14 cellular contexts compared by ENCODE assay signal in genomic region chr19:3408996-3409345, GRCh38. TPM values are rescaled to one million over a fixed set of nuclear protein-coding genes. Genes with fewer than 3 reads are reported as not detected.
DNase-seq lines count a peak whose midpoint lies in the region; ATAC-seq, FAIRE-seq and TF ChIP-seq lines count a peak whose summit lies in the region.
"Had no signal": no experiment of that assay in that cellular context is flagged by ENCODE, and none has a peak within 500 bp of the region (broad histone marks: within the 10 kb centered on the region; RNA-seq: fewer than 3 reads in every experiment).

No MANE protein-coding gene starts in this region.

- BruUV-seq in HepG2 (replicated peaks; lab: Mats Ljungman, UMichigan): TSS peak; percentile 75

- in situ Hi-C loops in HepG2 (cut with HindIII; ENCODE audit: extremely low pct_ligation_motif_present, low pct_unique_long_range_greater_than_20kb): no loop called here

- H2AFZ ChIP-seq in HepG2 (ENCODE audit: low read length): no peak overlapping the region

- H3K27me3 ChIP-seq in left ventricle myocardium inferior (ENCODE audit: low read depth) (no peaks in the 10 kb centered on the region), HepG2 (ENCODE audit: control insufficient read depth in 1 of 2, insufficient read depth in 2 of 2, low read length in 2 of 2) (no peaks in the 10 kb centered on the region), skeletal muscle satellite cell (ENCODE audit: control insufficient read depth, insufficient read depth, low read length) (no peaks in the 10 kb centered on the region), uterus (no peaks in the 10 kb centered on the region)
- H3K27me3 ChIP-seq: MG63 had no signal

- 43% methylated on average over 11 of the region's 11 CpGs for WGBS in HepG2 (ENCODE audit: low lambda C conversion rate)

- H3K4me3 ChIP-seq in left ventricle myocardium inferior (peak overlapping the region; percentile 59), HepG2 (replicated peaks in 1 of 3; ENCODE audit: insufficient read depth in 1 of 3, low read depth in 2 of 3, low read length in 3 of 3) (peak overlapping the region; percentile 41 to 65 (median 43); a peak in 5 of 6 replicates), skeletal muscle satellite cell (ENCODE audit: low read length) (no peak overlapping the region), uterus (peak overlapping the region in 1 of 2 donors; percentile 19)
- H3K4me3 ChIP-seq: A549, MG63 had no signal

- TF ChIP-seq EP300 in HepG2 (IDR thresholded peaks at IDR 0.05; ENCODE audit: low read depth in 2 of 2, low read length in 2 of 2): no peak
- no peak for TF ChIP-seq EP300 in HepG2 (CRISPR knock-in tag; IDR thresholded peaks at IDR 0.05; ENCODE audit: borderline replicate concordance)

- POLR2A ChIA-PET in HepG2 (lab: Yijun Ruan, JAX): interaction anchor here (0.9 kb wide), 1 partner anchor 53 kb away, joined by 3 read pairs; no protein-coding TSS in a partner anchor

- no peak for ATAC-seq in Right ventricle myocardium superior (ENCODE audit: poor library complexity)
- no peak for ATAC-seq in HepG2
- ATAC-seq: A549; activated naive CD4-positive, alpha-beta T cell treated with anti-CD3 and anti-CD28 coated beads, Interleukin-2, amount 50 U/mL, for 72 hours had no signal

- H3K9me3 ChIP-seq in left ventricle myocardium inferior (replicated peaks) (no peaks in the 10 kb centered on the region), HepG2 (ENCODE audit: low read length) (no peaks in the 10 kb centered on the region), skeletal muscle satellite cell (replicated peaks; ENCODE audit: low read length) (no peaks in the 10 kb centered on the region), uterus (no peaks in the 10 kb centered on the region)
- H3K9me3 ChIP-seq: A549, MG63 had no signal

- H3K36me3 ChIP-seq in left ventricle myocardium inferior (no peaks in the 10 kb centered on the region), HepG2 (replicated peaks in 1 of 2; ENCODE audit: control insufficient read depth in 1 of 2, insufficient read depth in 2 of 2, low read length in 2 of 2) (no peaks in the 10 kb centered on the region), skeletal muscle satellite cell (ENCODE audit: insufficient read depth, low read length) (peaks cover 18% of the 10 kb centered on the region), uterus (no peaks in the 10 kb centered on the region)

- CTCF ChIA-PET in HepG2 (lab: Yijun Ruan, JAX; ENCODE audit: low intra/inter-chr PET ratio, low total read pairs): no interaction called here

- no peaks in the 10 kb centered on the region for H4K20me1 ChIP-seq in HepG2 (ENCODE audit: insufficient read depth, low read length)

- TF ChIP-seq CTCF in left ventricle myocardium inferior (IDR thresholded peaks at IDR 0.05; ENCODE audit: borderline replicate concordance) (no peak), HepG2 (CRISPR knock-in tag; IDR thresholded peaks at IDR 0.05) (no peak), uterus (IDR thresholded peaks at IDR 0.05) (no peak)

- no peak for TF ChIP-seq POLR2A in HepG2 (IDR thresholded peaks at IDR 0.05; ENCODE audit: insufficient read depth in 1 of 2, low read depth in 2 of 2, low read length in 2 of 2)
- no peak for TF ChIP-seq POLR2A in uterus (IDR thresholded peaks at IDR 0.05)

- peak overlapping the region; percentile 100 for H3K27ac ChIP-seq in left ventricle myocardium inferior (replicated peaks)
- H3K27ac ChIP-seq in HepG2 (ENCODE audit: extremely low read length, insufficient read depth, low read length): peak overlapping the region; percentile 92
- H3K27ac ChIP-seq in uterus: peak overlapping the region; percentile 98 to 100

- peak overlapping the region; percentile 92 for H3K4me2 ChIP-seq in HepG2 (ENCODE audit: low read depth, low read length)
- peak overlapping the region; percentile 46 for H3K4me2 ChIP-seq in skeletal muscle satellite cell (ENCODE audit: low read length)
- H3K4me2 ChIP-seq: A549 had no signal

- no peak for FAIRE-seq in HepG2 (lab: Jason Lieb, UNC)
- FAIRE-seq: A549, G401.6 had no signal

- DNase-seq in left ventricle myocardium inferior (no peak), Right ventricle myocardium superior (no peak), HepG2 (ENCODE audit: low spot score) (no peak), uterus (no peak), HT-29 (ENCODE audit: low spot score) (no peak), AG08395 (ENCODE audit: low spot score) (no peak)
- DNase-seq in activated CD4-positive, CD25-positive, alpha-beta regulatory T cell (lab: John Stamatoyannopoulos, UW): no peak
- DNase-seq: erythroblast, MG63, NCI-H2081 treated with DMSO at 0.1 percent for 48 hours had no signal

- intact Hi-C loops in left ventricle myocardium inferior (cut with micrococcal nuclease) (no loop called here), Right ventricle myocardium superior (cut with DNase I) (no loop called here), HepG2 (cut with micrococcal nuclease; ENCODE audit: unreplicated experiment) (no loop called here), uterus (cut with DNase I; ENCODE audit: low total_unique reads) (no loop called here)

- no peak for TF ChIP-seq RAD21 in HepG2 (CRISPR knock-in tag; IDR thresholded peaks at IDR 0.05)

- H3K9ac ChIP-seq in HepG2 (ENCODE audit: insufficient read depth, low read depth, low read length) (peak overlapping the region; percentile 70), skeletal muscle satellite cell (ENCODE audit: low read depth, low read length) (peak overlapping the region; percentile 38)

- H3K79me2 ChIP-seq in HepG2 (ENCODE audit: insufficient read depth, low read length): no peaks in the 10 kb centered on the region

- H3K4me1 ChIP-seq in left ventricle myocardium inferior: peaks cover 67% of the 10 kb centered on the region
- H3K4me1 ChIP-seq in HepG2 (ENCODE audit: insufficient read depth, low read length): peaks cover 80% of the 10 kb centered on the region
- H3K4me1 ChIP-seq in skeletal muscle satellite cell (ENCODE audit: control insufficient read depth, insufficient read depth, low read length): peaks cover 34% of the 10 kb centered on the region
- peaks cover 0 to 13% of the 10 kb centered on the region in 2 donors for H3K4me1 ChIP-seq in uterus

TF ChIP-seq in HepG2, 621 proteins besides CTCF, POLR2A, EP300 and RAD21:
- TF ChIP-seq ZNF564 (CRISPR knock-in tag; IDR thresholded peaks at IDR 0.05): 0 out of 2 replicates have a peak, but pooled peaks have one; percentile 19
- no peak for TF ChIP-seq GABPB1 (CRISPR knock-in tag; IDR thresholded peaks at IDR 0.05)
- TF ChIP-seq, protein P1, sequence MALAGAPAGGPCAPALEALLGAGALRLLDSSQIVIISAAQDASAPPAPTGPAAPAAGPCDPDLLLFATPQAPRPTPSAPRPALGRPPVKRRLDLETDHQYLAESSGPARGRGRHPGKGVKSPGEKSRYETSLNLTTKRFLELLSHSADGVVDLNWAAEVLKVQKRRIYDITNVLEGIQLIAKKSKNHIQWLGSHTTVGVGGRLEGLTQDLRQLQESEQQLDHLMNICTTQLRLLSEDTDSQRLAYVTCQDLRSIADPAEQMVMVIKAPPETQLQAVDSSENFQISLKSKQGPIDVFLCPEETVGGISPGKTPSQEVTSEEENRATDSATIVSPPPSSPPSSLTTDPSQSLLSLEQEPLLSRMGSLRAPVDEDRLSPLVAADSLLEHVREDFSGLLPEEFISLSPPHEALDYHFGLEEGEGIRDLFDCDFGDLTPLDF (CRISPR knock-in tag; IDR thresholded peaks at IDR 0.05): no peak
- TF ChIP-seq ZNF24 (IDR thresholded peaks at IDR 0.05): no peak
- TF ChIP-seq CSRNP2 (CRISPR knock-in tag; conservative IDR thresholded peaks at IDR 0.05; ENCODE audit: low read depth): no peak
- TF ChIP-seq HNF4A (CRISPR knock-in tag; IDR thresholded peaks at IDR 0.05): peak; percentile 40; the same call in 1 of the 2 replicates
- TF ChIP-seq ZNF563 (CRISPR knock-in tag; IDR thresholded peaks at IDR 0.05): 0 out of 2 replicates have a peak, but pooled peaks have one; percentile 17

RNA-seq across cellular contexts. Expression of gene NFIC, which starts 42.6 kb away (rescaled TPM):
- total RNA-seq in left ventricle myocardium inferior (145 TPM), Right ventricle myocardium superior (153 TPM), HepG2 (2016; rRNA removed; fragmentation: Illumina TruSeq; extraction: Trizol) (2.5 and 2.9 TPM in 2 replicates), uterus (100 to 1,000 TPM in 2 of 4 donors, 10 to 100 TPM in 2; 18.5 to 361 (median 82.9) TPM)
- total RNA-seq in HepG2 (2016; cell fraction: cytosol; rRNA removed; fragmentation: Illumina TruSeq; extraction: Trizol; ENCODE audit: low read depth): 2.9 and 3.0 TPM in 2 replicates
- total RNA-seq in HepG2 (2016; cell fraction: insoluble cytoplasmic fraction; rRNA removed; fragmentation: Illumina TruSeq; extraction: Trizol): 3.0 and 3.2 TPM in 2 replicates
- 2.5 and 2.9 TPM in 2 replicates for total RNA-seq in HepG2 (2016; cell fraction: membrane; rRNA removed; fragmentation: Illumina TruSeq; extraction: Trizol)
- 3.8 and 5.6 TPM in 2 replicates for total RNA-seq in HepG2 (2016; cell fraction: nucleus; rRNA removed; fragmentation: Illumina TruSeq; extraction: Trizol)
- polyA plus RNA-seq in HepG2 (2011; rRNA removed): 1.3 and 1.6 TPM in 2 replicates
- 0.71 and 0.79 TPM in 2 replicates for polyA plus RNA-seq in HepG2 (2011; cell fraction: cytosol; rRNA removed)
- 5.1 and 8.1 TPM in 2 replicates for polyA plus RNA-seq in HepG2 (2011; cell fraction: nucleus; rRNA removed)
- 5.9 and 8.4 TPM in 2 replicates for polyA plus RNA-seq in HepG2 (2012)
- 1.1 and 1.4 TPM in 2 replicates for polyA plus RNA-seq in HepG2 (2016; cell fraction: cytosol; fragmentation: Illumina TruSeq; extraction: Trizol; ENCODE audit: low read depth)
- 8.2 and 9.6 TPM in 2 replicates for polyA plus RNA-seq in HepG2 (2016; cell fraction: insoluble cytoplasmic fraction; fragmentation: Illumina TruSeq; extraction: Trizol; ENCODE audit: low read depth)
- polyA plus RNA-seq in HepG2 (2016; cell fraction: membrane; fragmentation: Illumina TruSeq; extraction: Trizol; ENCODE audit: low read depth): 4.6 and 4.8 TPM in 2 replicates
- polyA plus RNA-seq in HepG2 (2016; cell fraction: nucleus; fragmentation: Illumina TruSeq; extraction: Trizol; ENCODE audit: insufficient read depth, low read depth): 7.4 and 9.8 TPM in 2 replicates
- polyA minus RNA-seq in HepG2 (2011; rRNA and poly(A)+ RNA removed; ENCODE audit: low replicate concordance): 5.3 and 16.7 TPM in 2 replicates
- polyA minus RNA-seq in HepG2 (2011; cell fraction: cytosol; rRNA and poly(A)+ RNA removed): 5.2 and 5.4 TPM in 2 replicates
- 5.1 and 5.3 TPM in 2 replicates for polyA minus RNA-seq in HepG2 (2011; cell fraction: nucleus; rRNA and poly(A)+ RNA removed)
- 72.1 and 73.3 TPM in 2 replicates for total RNA-seq in skeletal muscle satellite cell (2012; rRNA removed)
- total RNA-seq in HT-29 (2014; rRNA removed; shearing (Covaris generic)): 23.1 and 34.2 TPM in 2 replicates
